Comparison of ENCODE assay signal across 8 cellular contexts in genomic region chr20:667351-668034, GRCh38. TPM values are rescaled to one million over a fixed set of nuclear protein-coding genes. Genes with fewer than 3 reads are reported as not detected.
DNase-seq lines count a peak whose midpoint lies in the region; ATAC-seq and TF ChIP-seq lines count a peak whose summit lies in the region.

No MANE protein-coding gene starts in this region.

- H3K4me1 ChIP-seq in Peyer's patch (peaks cover 0 to 5% (median 0%) of the 10 kb centered on the region in 4 donors), heart right ventricle (peaks cover 5 to 44% (median 16%) of the 10 kb centered on the region in 9 donors)

- H3K27me3 ChIP-seq in Peyer's patch (peaks cover 0 to 17% of the 10 kb centered on the region in 2 donors), heart right ventricle (peaks cover 16 to 70% (median 49%) of the 10 kb centered on the region in 7 donors)

- intact Hi-C loops in heart right ventricle (cut with DNase I): loop anchor here in 6 of 10 donors (1.0 to 10.0 kb wide), 5 partner anchors 35 to 313 kb away; no protein-coding TSS in a partner anchor

- no peak for TF ChIP-seq POLR2A in Peyer's patch (IDR thresholded peaks at IDR 0.05)

- H3K27ac ChIP-seq in Peyer's patch: no peak overlapping the region
- peak overlapping the region in 8 of 10 donors; percentile 31 to 79 (median 46) for H3K27ac ChIP-seq in heart right ventricle

- TF ChIP-seq CTCF in GM12874 (IDR thresholded peaks at IDR 0.05; ENCODE audit: insufficient read depth, low read depth, low read length) (peak; percentile 89), Peyer's patch (IDR thresholded peaks at IDR 0.05) (peak in 5 of 6 experiments; percentile 23 to 78 (median 69)), heart right ventricle (IDR thresholded peaks at IDR 0.05) (peak; percentile 52 to 95 (median 80))

- H3K4me3 ChIP-seq in Peyer's patch: no peak overlapping the region
- H3K4me3 ChIP-seq in heart right ventricle: no peak overlapping the region

- peak; percentile 37 for DNase-seq in A172 (ENCODE audit: low spot score)
- peak; percentile 47 to 88 (median 72) for DNase-seq in Peyer's patch
- peak; percentile 10 to 28 (median 14) for DNase-seq in activated naive CD4-positive, alpha-beta T cell (lab: John Stamatoyannopoulos, UW)
- DNase-seq in heart right ventricle: peak; percentile 67 to 75
- peak; percentile 62 for DNase-seq in stimulated activated CD4-positive, alpha-beta T cell treated with anti-CD3 and anti-CD28 coated beads, Interleukin-12 subunit alpha, Interleukin-12 subunit beta, amount 100 ng/mL, for 4 hours

- no peaks in the 10 kb centered on the region for H3K9me3 ChIP-seq in Peyer's patch
- no peaks in the 10 kb centered on the region for H3K9me3 ChIP-seq in heart right ventricle

- 25 to 29% methylated on average over 9 of the region's 9 CpGs for WGBS in heart right ventricle, 2 donors

- H3K36me3 ChIP-seq in Peyer's patch (no peaks in the 10 kb centered on the region), heart right ventricle (no peaks in the 10 kb centered on the region)

- ATAC-seq in heart right ventricle: peak in 4 of 8 donors; percentile 3 to 65 (median 50)
- no peak for ATAC-seq in HG02759 (IDR thresholded peaks at IDR 0.05; ENCODE audit: unreplicated experiment)
- no peak for ATAC-seq in HG02623 (IDR thresholded peaks at IDR 0.05; ENCODE audit: unreplicated experiment)

RNA-seq across cellular contexts. Expression of gene SCRT2, which starts 8.1 kb away (rescaled TPM):
- total RNA-seq in A172 (2014; rRNA removed; shearing (Covaris generic)): not detected in 2 replicates
- total RNA-seq in Peyer's patch: not detected
- not detected for total RNA-seq in heart right ventricle
- not detected for polyA plus RNA-seq in heart right ventricle

RNA-seq across cellular contexts. Expression of gene SRXN1, which starts 14.5 kb away (rescaled TPM):
- 142 and 158 TPM in 2 replicates for total RNA-seq in A172 (2014; rRNA removed; shearing (Covaris generic))
- 10 to 100 TPM; 15.0 to 83.0 (median 29.9) TPM for total RNA-seq in Peyer's patch
- 10 to 100 TPM; 21.4 to 42.0 (median 30.9) TPM for total RNA-seq in heart right ventricle
- polyA plus RNA-seq in heart right ventricle: 10 to 100 TPM; 11.9 to 32.8 TPM

RNA-seq across cellular contexts. Expression of gene TCF15, which starts 57.4 kb away (rescaled TPM):
- total RNA-seq in A172 (2014; rRNA removed; shearing (Covaris generic)): not detected in 2 replicates
- total RNA-seq in Peyer's patch (not detected), heart right ventricle (10 to 100 TPM in 3 of 10 donors, 1 to 10 TPM in 7; 4.6 to 20.5 (median 7.9) TPM)
- polyA plus RNA-seq in heart right ventricle: 10 to 100 TPM; 12.8 to 41.0 TPM

Comparison
In these comparisons a context has a peak if more than half of its experiments do, and no peak if none do; other contexts are left out.
1. DNase-seq: peak in every context shown above with its lines; median percentile 72 in Peyer's patch; 71 in heart right ventricle; 62 in stimulated activated CD4-positive, alpha-beta T cell treated with anti-CD3 and anti-CD28 coated beads, Interleukin-12 subunit alpha, Interleukin-12 subunit beta, amount 100 ng/mL, for 4 hours; 37 in A172; 14 in activated naive CD4-positive, alpha-beta T cell.
2. H3K27ac ChIP-seq: peak in heart right ventricle (8 of 10); none in Peyer's patch (0 of 4).
3. Peak in every context shown above with its lines, with median percentiles within 50 percentile points of each other: CTCF ChIP-seq.